Comparison of ENCODE assay signal across 8 cellular contexts in genomic region chr16:73058616-73059409, GRCh38. TPM values are rescaled to one million over a fixed set of nuclear protein-coding genes. Genes with fewer than 3 reads are reported as not detected.
DNase-seq lines count a peak whose midpoint lies in the region; ATAC-seq and TF ChIP-seq lines count a peak whose summit lies in the region.

No MANE protein-coding gene starts in this region.

- H3K36me3 Mint-ChIP-seq in T-helper 1 cell treated with Interleukin-12 subunit alpha and Interleukin-12 subunit beta and Interleukin-4 antibody, amounts not matched to agents 30 μg/mL and 1 μg/mL, for 36 hours (ENCODE audit: low read depth), result peaks cover 2% of the 10 kb centered on the region
- peaks cover 3% of the 10 kb centered on the region for H3K36me3 Mint-ChIP-seq in activated T-helper 2 cell treated with anti-CD3 and anti-CD28 coated beads, Interferon-gamma antibody, Interleukin-2, Interleukin-4, amounts not matched to agents 10 μg/mL and 5 μg/mL and 100 μg/mL, durations not matched to agents 14 hours and 24 hours and 36 hours (ENCODE audit: low read depth)

- H3K27ac ChIP-seq in heart right ventricle (peak overlapping the region; percentile 81 to 99 (median 95)), rectal smooth muscle tissue (ENCODE audit: low read depth, low read length) (peak overlapping the region; percentile 88)

- peak overlapping the region; percentile 78 for H3K4me3 Mint-ChIP-seq in T-helper 1 cell treated with Interleukin-12 subunit alpha and Interleukin-12 subunit beta and Interleukin-4 antibody, amounts not matched to agents 30 μg/mL and 1 μg/mL, for 36 hours
- H3K4me3 Mint-ChIP-seq in activated T-helper 2 cell treated with anti-CD3 and anti-CD28 coated beads, Interferon-gamma antibody, Interleukin-2, Interleukin-4, amounts not matched to agents 10 μg/mL and 5 μg/mL and 100 μg/mL, durations not matched to agents 14 hours and 24 hours and 36 hours (ENCODE audit: low read depth), result peak overlapping the region; percentile 76

- H3K9me3 Mint-ChIP-seq in T-helper 1 cell treated with Interleukin-12 subunit alpha and Interleukin-12 subunit beta and Interleukin-4 antibody, amounts not matched to agents 30 μg/mL and 1 μg/mL, for 36 hours, result no peaks in the 10 kb centered on the region
- H3K9me3 Mint-ChIP-seq in activated T-helper 2 cell treated with anti-CD3 and anti-CD28 coated beads, Interferon-gamma antibody, Interleukin-2, Interleukin-4, amounts not matched to agents 10 μg/mL and 5 μg/mL and 100 μg/mL, durations not matched to agents 14 hours and 24 hours and 36 hours, result no peaks in the 10 kb centered on the region

- H3K9me3 ChIP-seq in heart right ventricle, result no peaks in the 10 kb centered on the region

- intact Hi-C loops in activated T-helper 2 cell treated with anti-CD3 and anti-CD28 coated beads, Interferon-gamma antibody, Interleukin-2, Interleukin-4, amounts not matched to agents 10 μg/mL and 5 μg/mL and 100 μg/mL, durations not matched to agents 14 hours and 24 hours and 36 hours (cut with micrococcal nuclease), result loop anchor here (10.0 kb wide), 2 partner anchors 224 to 394 kb away; no protein-coding TSS in a partner anchor
- intact Hi-C loops in heart right ventricle (cut with DNase I), result loop anchor here in 6 of 10 donors (5.0 to 10.0 kb wide), 7 partner anchors 72 to 394 kb away; no protein-coding TSS in a partner anchor

- no peak for TF ChIP-seq CTCF in heart right ventricle (IDR thresholded peaks at IDR 0.05)

- 0% methylated on average over 42 to 72 of the region's 72 CpGs for WGBS in heart right ventricle, 2 donors

- peak; percentile 9 to 53 (median 23) for ATAC-seq in heart right ventricle

- peaks cover 12% of the 10 kb centered on the region for H3K4me1 Mint-ChIP-seq in T-helper 1 cell treated with Interleukin-12 subunit alpha and Interleukin-12 subunit beta and Interleukin-4 antibody, amounts not matched to agents 30 μg/mL and 1 μg/mL, for 36 hours (ENCODE audit: low read depth)
- peaks cover 15% of the 10 kb centered on the region for H3K4me1 Mint-ChIP-seq in activated T-helper 2 cell treated with anti-CD3 and anti-CD28 coated beads, Interferon-gamma antibody, Interleukin-2, Interleukin-4, amounts not matched to agents 10 μg/mL and 5 μg/mL and 100 μg/mL, durations not matched to agents 14 hours and 24 hours and 36 hours (ENCODE audit: low read depth)

- peak overlapping the region; percentile 43 for H3K9ac ChIP-seq in rectal smooth muscle tissue (ENCODE audit: low read length)

- DNase-seq in T-helper 1 cell, result no peak
- peak; percentile 41 for DNase-seq in HCEC 1CT
- DNase-seq in NCI-H146 (lab: John Stamatoyannopoulos, UW), result peak; percentile 80
- no peak for DNase-seq in activated T-helper 2 cell treated with anti-CD3 and anti-CD28 coated beads, Interferon-gamma antibody, Interleukin-2, Interleukin-4, amounts not matched to agents 10 μg/mL and 5 μg/mL and 100 μg/mL, durations not matched to agents 14 hours and 24 hours and 36 hours (ENCODE audit: low spot score)
- peak; percentile 40 to 64 for DNase-seq in heart right ventricle
- no peak for DNase-seq in epidermal melanocyte (ENCODE audit: insufficient read length, low spot score)

- H3K4me1 ChIP-seq in heart right ventricle (peaks cover 0 to 55% (median 36%) of the 10 kb centered on the region in 9 donors), rectal smooth muscle tissue (ENCODE audit: control insufficient read depth, insufficient read depth, low read length) (peaks cover 21% of the 10 kb centered on the region)

- no peaks in the 10 kb centered on the region for H3K36me3 ChIP-seq in heart right ventricle
- H3K36me3 ChIP-seq in rectal smooth muscle tissue (ENCODE audit: control insufficient read depth, insufficient read depth, low read length), result no peaks in the 10 kb centered on the region

- peaks cover 0 to 34% (median 31%) of the 10 kb centered on the region in 7 donors for H3K27me3 ChIP-seq in heart right ventricle
- no peaks in the 10 kb centered on the region for H3K27me3 ChIP-seq in rectal smooth muscle tissue (ENCODE audit: control insufficient read depth, insufficient read depth, low read length)

- H3K4me3 ChIP-seq in heart right ventricle, result peak overlapping the region; percentile 54 to 88 (median 74)
- H3K4me3 ChIP-seq in rectal smooth muscle tissue (ENCODE audit: low read length), result peak overlapping the region; percentile 83

- peaks cover 48% of the 10 kb centered on the region for H3K27me3 Mint-ChIP-seq in T-helper 1 cell treated with Interleukin-12 subunit alpha and Interleukin-12 subunit beta and Interleukin-4 antibody, amounts not matched to agents 30 μg/mL and 1 μg/mL, for 36 hours (ENCODE audit: low read depth)
- peaks cover 82% of the 10 kb centered on the region for H3K27me3 Mint-ChIP-seq in activated T-helper 2 cell treated with anti-CD3 and anti-CD28 coated beads, Interferon-gamma antibody, Interleukin-2, Interleukin-4, amounts not matched to agents 10 μg/mL and 5 μg/mL and 100 μg/mL, durations not matched to agents 14 hours and 24 hours and 36 hours (ENCODE audit: low read depth)

- no peak overlapping the region for H3K27ac Mint-ChIP-seq in T-helper 1 cell treated with Interleukin-12 subunit alpha and Interleukin-12 subunit beta and Interleukin-4 antibody, amounts not matched to agents 30 μg/mL and 1 μg/mL, for 36 hours
- H3K27ac Mint-ChIP-seq in activated T-helper 2 cell treated with anti-CD3 and anti-CD28 coated beads, Interferon-gamma antibody, Interleukin-2, Interleukin-4, amounts not matched to agents 10 μg/mL and 5 μg/mL and 100 μg/mL, durations not matched to agents 14 hours and 24 hours and 36 hours, result no peak overlapping the region

RNA-seq across cellular contexts. Expression of gene ZFHX3, which starts 10.9 kb away (rescaled TPM):
- 0.62 and 1.2 TPM in 2 replicates for total RNA-seq in activated T-helper 2 cell treated with anti-CD3 and anti-CD28 coated beads, Interferon-gamma antibody, Interleukin-2, Interleukin-4, amounts not matched to agents 10 μg/mL and 5 μg/mL and 100 μg/mL, durations not matched to agents 14 hours and 24 hours and 36 hours
- 10 to 100 TPM in 6 of 10 donors, 1 to 10 TPM in 4; 7.9 to 15.2 (median 11.7) TPM for total RNA-seq in heart right ventricle
- polyA plus RNA-seq in heart right ventricle, result 1 to 10 TPM; 1.6 to 4.0 TPM

Comparison
In these comparisons a context has a peak if more than half of its experiments do, and no peak if none do; other contexts are left out.
1. DNase-seq: peak in HCEC 1CT (single experiment), NCI-H146 (single experiment) and heart right ventricle (2 of 2); none in T-helper 1 cell (0 of 5), activated T-helper 2 cell treated with anti-CD3 and anti-CD28 coated beads, Interferon-gamma antibody, Interleukin-2, Interleukin-4, amounts not matched to agents 10 μg/mL and 5 μg/mL and 100 μg/mL, durations not matched to agents 14 hours and 24 hours and 36 hours (single experiment) and epidermal melanocyte (single experiment).